ENCODE assay signal across 10 cellular contexts in the genomic region with DNA sequence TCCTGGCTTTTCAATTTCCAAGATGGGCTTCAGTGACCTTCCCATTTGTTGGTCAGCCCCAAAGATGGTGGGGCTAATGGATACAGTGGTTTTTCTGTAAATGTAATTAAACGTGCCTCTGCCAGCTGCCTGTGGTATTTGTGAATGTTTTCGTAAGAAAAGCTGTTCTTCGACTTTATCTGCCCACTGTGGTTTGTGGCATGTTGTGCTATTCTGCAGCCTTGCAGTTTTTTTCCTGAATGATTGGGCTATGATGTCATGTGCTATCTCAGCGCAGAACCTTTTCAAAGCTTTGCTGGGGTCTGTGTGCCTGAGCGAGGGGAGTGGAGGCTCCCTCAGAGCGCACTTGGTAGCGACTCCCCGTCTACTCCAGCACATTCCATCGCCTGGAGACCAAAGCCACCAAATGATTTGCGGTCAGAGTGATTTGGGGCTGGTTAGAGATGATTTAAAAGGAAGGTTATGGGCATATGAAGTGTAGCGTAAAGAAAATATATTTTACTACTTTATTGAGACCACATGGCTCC.
DNase-seq lines count a peak whose midpoint lies in the region; ATAC-seq, FAIRE-seq and TF ChIP-seq lines count a peak whose summit lies in the region.
"Had no signal": no experiment of that assay in that cellular context is flagged by ENCODE, and none has a peak within 500 bp of the region (broad histone marks: within the 10 kb centered on the region; RNA-seq: fewer than 3 reads in every experiment).

No MANE protein-coding gene starts in this region.

- H3K4me1 ChIP-seq in gastrocnemius medialis (peaks cover 45 to 56% of the 10 kb centered on the region in 2 donors), esophagus muscularis mucosa (peaks cover 35 to 59% (median 45%) of the 10 kb centered on the region in 4 donors)

- TF ChIP-seq CTCF in fibroblast of the aortic adventitia (IDR thresholded peaks at IDR 0.05; ENCODE audit: insufficient read depth, low read length) (no peak), gastrocnemius medialis (IDR thresholded peaks at IDR 0.05 in 4 of 5, conservative IDR thresholded peaks at IDR 0.05 in 1 of 5) (no peak), esophagus muscularis mucosa (IDR thresholded peaks at IDR 0.05) (no peak)

- WGBS in esophagus muscularis mucosa, result 57% methylated on average over 11 of the region's 11 CpGs

- TF ChIP-seq POLR2A in gastrocnemius medialis (IDR thresholded peaks at IDR 0.05), result no peak
- TF ChIP-seq POLR2A in esophagus muscularis mucosa (IDR thresholded peaks at IDR 0.05; ENCODE audit: low read depth), result no peak

- in situ Hi-C loops in gastrocnemius medialis (cut with MboI; ENCODE audit: low sequenced_read_pairs in 4 of 4), result no loop called here

- H3K36me3 ChIP-seq in gastrocnemius medialis, result no peaks in the 10 kb centered on the region
- H3K36me3 ChIP-seq in esophagus muscularis mucosa, result no peaks in the 10 kb centered on the region

- intact Hi-C loops in gastrocnemius medialis (cut with DNase I; ENCODE audit: low total_unique reads) (loop anchor here (5.0 kb wide), 2 partner anchors 73 to 122 kb away; no protein-coding TSS in a partner anchor), esophagus muscularis mucosa (cut with DNase I) (loop anchor here (5.0 kb wide), 2 partner anchors 47 to 73 kb away; no protein-coding TSS in a partner anchor)

- H3K4me3 ChIP-seq in fibroblast of the aortic adventitia (ENCODE audit: low read depth, low read length) (no peak overlapping the region), gastrocnemius medialis (peak overlapping the region; percentile 37 to 86 (median 78)), esophagus muscularis mucosa (no peak overlapping the region)

- H3K27ac ChIP-seq in gastrocnemius medialis, result peak overlapping the region; percentile 77 to 89 (median 82)
- peak overlapping the region in 1 of 4 donors; percentile 75 for H3K27ac ChIP-seq in esophagus muscularis mucosa (replicated peaks in 1 of 4)

- H3K9me3 ChIP-seq in gastrocnemius medialis, result no peaks in the 10 kb centered on the region
- H3K9me3 ChIP-seq in esophagus muscularis mucosa, result no peaks in the 10 kb centered on the region

- TF ChIP-seq EP300 in esophagus muscularis mucosa (IDR thresholded peaks at IDR 0.05), result no peak

- H3K27me3 ChIP-seq in gastrocnemius medialis, result no peaks in the 10 kb centered on the region
- H3K27me3 ChIP-seq in esophagus muscularis mucosa, result no peaks in the 10 kb centered on the region

- ATAC-seq in gastrocnemius medialis (no peak), GM18517 (IDR thresholded peaks at IDR 0.05; ENCODE audit: unreplicated experiment) (no peak)

- FAIRE-seq in RCC 7860 (lab: Jason Lieb, UNC), result peak; percentile 98

- peak; percentile 5 for DNase-seq in GOT3 (lab: John Stamatoyannopoulos, UW)
- peak; percentile 99 for DNase-seq in RCC 7860 (ENCODE audit: low spot score)
- peak; percentile 89 for DNase-seq in fibroblast of the aortic adventitia (ENCODE audit: low read depth)
- no peak for DNase-seq in gastrocnemius medialis
- DNase-seq in NCI-H524 (lab: John Stamatoyannopoulos, UW), result no peak
- DNase-seq in esophagus muscularis mucosa (ENCODE audit: extremely low spot score), result no peak
- no peak for DNase-seq in AML-193 (lab: John Stamatoyannopoulos, UW)
- DNase-seq: activated T-cell treated with anti-CD3 and anti-CD28 coated beads for 4 hours, NCI-H1417 treated with DMSO at 0.1 percent for 48 hours had no signal

Comparison
In these comparisons a context has a peak if more than half of its experiments do, and no peak if none do; other contexts are left out.
1. DNase-seq: peak in GOT3 (single experiment), RCC 7860 (single experiment) and fibroblast of the aortic adventitia (single experiment); none in gastrocnemius medialis (0 of 2), NCI-H524 (0 of 2), esophagus muscularis mucosa (single experiment) and AML-193 (0 of 2).
2. H3K4me3 ChIP-seq: peak in gastrocnemius medialis (4 of 4); none in fibroblast of the aortic adventitia (single experiment) and esophagus muscularis mucosa (0 of 4).